Comparison of ENCODE assay signal across 31 cellular contexts in genomic region chr3:105170423-105170822, GRCh38.
"Had no signal": no experiment of that assay in that cellular context is flagged by ENCODE, and none has a peak within 500 bp of the region (broad histone marks: within the 10 kb centered on the region; RNA-seq: fewer than 3 reads in every experiment).

No MANE protein-coding gene starts in this region.

- H3K9me3 Mint-ChIP-seq: activated B cell treated with CpG ODN at 0.5 μM for 24 hours; activated CD8-positive, alpha-beta T cell treated with anti-CD3 and anti-CD28 coated beads for 36 hours; activated naive CD4-positive, alpha-beta T cell treated with anti-CD3 and anti-CD28 coated beads, Interleukin-2, amount 10 ng/mL, durations not matched to agents 7 days and 5 days; activated naive CD4-positive, alpha-beta T cell treated with anti-CD3 and anti-CD28 coated beads, Interleukin-2, amount 50 U/mL, for 72 hours; activated naive CD8-positive, alpha-beta T cell treated with anti-CD3 and anti-CD28 coated beads, Interleukin-2, amount 10 ng/mL, durations not matched to agents 7 days and 5 days; activated T-helper 1 cell treated with anti-CD3 and anti-CD28 coated beads, Interleukin-12 subunit alpha, Interleukin-12 subunit beta, Interleukin-2, Interleukin-4 antibody, amounts not matched to agents 30 ng/mL and 10 ng/mL and 1 ng/mL, durations not matched to agents 14 hours and 24 hours and 36 hours; brain; T-helper 2 cell treated with Interferon-gamma antibody and Interleukin-4, amounts not matched to agents 5 μg/mL and 100 μg/mL, for 36 hours had no signal

- H3K9me3 ChIP-seq: ascending aorta, breast epithelium, colonic mucosa, esophagus squamous epithelium, gastroesophageal sphincter had no signal

- H3K4me1 ChIP-seq: ascending aorta, breast epithelium, colonic mucosa, esophagus squamous epithelium had no signal

- H3K4me3 ChIP-seq: ascending aorta, breast epithelium, cardiac muscle cell, colonic mucosa, esophagus squamous epithelium, gastroesophageal sphincter had no signal

- H3K4me3 Mint-ChIP-seq: activated B cell treated with CpG ODN at 0.5 μM for 24 hours; activated CD8-positive, alpha-beta T cell treated with anti-CD3 and anti-CD28 coated beads for 36 hours; activated naive CD4-positive, alpha-beta T cell treated with anti-CD3 and anti-CD28 coated beads, Interleukin-2, amount 10 ng/mL, durations not matched to agents 7 days and 5 days; activated naive CD8-positive, alpha-beta T cell treated with anti-CD3 and anti-CD28 coated beads, Interleukin-2, amount 10 ng/mL, durations not matched to agents 7 days and 5 days; activated T-helper 1 cell treated with anti-CD3 and anti-CD28 coated beads, Interleukin-12 subunit alpha, Interleukin-12 subunit beta, Interleukin-2, Interleukin-4 antibody, amounts not matched to agents 30 ng/mL and 10 ng/mL and 1 ng/mL, durations not matched to agents 14 hours and 24 hours and 36 hours; brain; T-helper 17 cell; T-helper 2 cell treated with Interferon-gamma antibody and Interleukin-4, amounts not matched to agents 5 μg/mL and 100 μg/mL, for 36 hours had no signal

- H3K27me3 ChIP-seq: ascending aorta, breast epithelium, cardiac muscle cell, colonic mucosa, esophagus squamous epithelium, gastroesophageal sphincter had no signal

- DNase-seq: activated B cell treated with CpG ODN at 0.5 μM for 24 hours; activated CD4-positive, alpha-beta T cell treated with anti-CD3 and anti-CD28 coated beads for 48 hours; activated CD4-positive, alpha-beta T cell treated with anti-CD3 and anti-CD28 coated beads, Interleukin-2, amount 50 U/mL, for 1 hour; activated CD4-positive, alpha-beta T cell treated with anti-CD3 and anti-CD28 coated beads, Interleukin-2, amount 50 U/mL, for 48 hours; activated CD8-positive, alpha-beta memory T cell treated with anti-CD3 and anti-CD28 coated beads for 24 hours; activated CD8-positive, alpha-beta T cell treated with anti-CD3 and anti-CD28 coated beads for 36 hours; activated gamma-delta T cell; activated naive CD4-positive, alpha-beta T cell; activated naive CD4-positive, alpha-beta T cell treated with anti-CD3 and anti-CD28 coated beads, Interleukin-2, amount 10 ng/mL, durations not matched to agents 7 days and 5 days; activated naive CD8-positive, alpha-beta T cell treated with anti-CD3 and anti-CD28 coated beads, Interleukin-2, amount 10 ng/mL, durations not matched to agents 7 days and 5 days; activated T-cell treated with anti-CD3 and anti-CD28 coated beads, Interleukin-2, amount 50 U/mL, for 48 hours; central memory CD4-positive, alpha-beta T cell; cerebellar nuclear complex; colonic mucosa; effector CD8-positive, alpha-beta T cell; esophagus squamous epithelium; foreskin melanocyte; T-helper 1 cell; T-helper 17 cell; T1000; WERI-Rb-1 had no signal

- H3K27ac ChIP-seq: ascending aorta, breast epithelium, cardiac muscle cell, colonic mucosa, epithelial cell of prostate, esophagus squamous epithelium, gastroesophageal sphincter, WERI-Rb-1 had no signal

- H3K4me1 Mint-ChIP-seq: activated B cell treated with CpG ODN at 0.5 μM for 24 hours; activated naive CD4-positive, alpha-beta T cell treated with anti-CD3 and anti-CD28 coated beads, Interleukin-2, amount 10 ng/mL, durations not matched to agents 7 days and 5 days; activated naive CD8-positive, alpha-beta T cell treated with anti-CD3 and anti-CD28 coated beads, Interleukin-2, amount 10 ng/mL, durations not matched to agents 7 days and 5 days; brain; T-helper 17 cell had no signal

- ATAC-seq: activated CD4-positive, CD25-positive, alpha-beta regulatory T cell treated with anti-CD3 and anti-CD28 coated beads, Interleukin-2, amount 50 U/mL, for 24 hours; activated CD8-positive, alpha-beta T cell treated with anti-CD3 and anti-CD28 coated beads for 36 hours; activated naive CD4-positive, alpha-beta T cell treated with anti-CD3 and anti-CD28 coated beads, Interleukin-2, amount 50 U/mL, for 72 hours; gastroesophageal sphincter; T-helper 17 cell had no signal

- H3K36me3 ChIP-seq: ascending aorta, breast epithelium, cardiac muscle cell, colonic mucosa, esophagus squamous epithelium, gastroesophageal sphincter, WERI-Rb-1 had no signal

- H3K27me3 Mint-ChIP-seq: activated B cell treated with CpG ODN at 0.5 μM for 24 hours; activated naive CD4-positive, alpha-beta T cell treated with anti-CD3 and anti-CD28 coated beads, Interleukin-2, amount 10 ng/mL, durations not matched to agents 7 days and 5 days had no signal

- H3K36me3 Mint-ChIP-seq: activated naive CD4-positive, alpha-beta T cell treated with anti-CD3 and anti-CD28 coated beads, Interleukin-2, amount 10 ng/mL, durations not matched to agents 7 days and 5 days; activated naive CD4-positive, alpha-beta T cell treated with anti-CD3 and anti-CD28 coated beads, Interleukin-2, amount 50 U/mL, for 72 hours; activated naive CD8-positive, alpha-beta T cell treated with anti-CD3 and anti-CD28 coated beads, Interleukin-2, amount 10 ng/mL, durations not matched to agents 7 days and 5 days; brain had no signal
